Comparison of ENCODE assay signal across 8 cellular contexts in the genomic region with DNA sequence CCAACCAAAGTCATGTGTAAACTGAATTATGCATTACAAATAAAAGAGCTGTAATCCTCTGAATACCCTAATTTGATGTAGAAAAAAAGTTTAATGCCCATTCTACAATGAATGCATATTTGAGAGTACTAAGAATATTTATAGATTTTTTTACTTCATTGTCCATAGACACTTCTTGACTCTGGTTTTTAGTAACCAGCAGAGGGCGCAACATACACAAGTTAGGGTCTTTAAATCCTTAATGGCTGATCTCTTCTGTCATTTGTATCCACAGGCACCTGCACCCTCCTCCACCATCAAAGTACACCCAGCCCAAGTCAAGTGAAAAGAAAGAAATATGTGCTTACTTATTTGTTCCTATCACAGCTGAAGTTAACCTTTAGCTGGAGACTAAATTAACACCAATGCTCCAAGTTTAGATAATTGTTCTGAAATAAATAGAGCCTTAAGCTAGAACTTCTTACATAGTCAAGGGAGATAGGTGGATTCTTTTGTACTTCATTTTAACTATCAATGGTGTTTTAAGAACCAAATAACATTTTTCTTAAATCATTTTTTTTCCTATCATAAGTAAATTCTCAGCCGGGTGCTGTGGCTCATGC.
DNase-seq lines count a peak whose midpoint lies in the region; ATAC-seq and TF ChIP-seq lines count a peak whose summit lies in the region.

No MANE protein-coding gene starts in this region.

- TF ChIP-seq EP300 in sigmoid colon (IDR thresholded peaks at IDR 0.05) = no peak

- TF ChIP-seq POLR2A in heart left ventricle (IDR thresholded peaks at IDR 0.05) (no peak), sigmoid colon (IDR thresholded peaks at IDR 0.05) (no peak)

- peak; percentile 3 for DNase-seq in ELF-1 (ENCODE audit: low read depth, low spot score)
- DNase-seq in GM23248 = peak; percentile 76
- peak; percentile 63 to 80 for DNase-seq in Kasumi-1 (lab: John Stamatoyannopoulos, UW)
- peak; percentile 71 for DNase-seq in SIG-M5 treated with dmso at 0.1 percent for 504 hours (lab: John Stamatoyannopoulos, UW; ENCODE audit: unreplicated experiment)
- DNase-seq in activated naive CD4-positive, alpha-beta T cell treated with anti-CD3 and anti-CD28 coated beads, Interleukin-2, amount 50 U/mL, for 16 hours = peak; percentile 46
- peak in 4 of 5 donors; percentile 31 to 54 (median 46) for DNase-seq in heart left ventricle
- DNase-seq in sigmoid colon = peak; percentile 68
- no peak for DNase-seq in mesenteric fat pad (ENCODE audit: low spot score)

- H3K36me3 ChIP-seq in GM23248 (ENCODE audit: low read depth) (no peaks in the 10 kb centered on the region), heart left ventricle (no peaks in the 10 kb centered on the region), sigmoid colon (no peaks in the 10 kb centered on the region)

- H3K27me3 ChIP-seq in GM23248 (replicated peaks; ENCODE audit: insufficient read depth) = no peaks in the 10 kb centered on the region
- no peaks in the 10 kb centered on the region for H3K27me3 ChIP-seq in heart left ventricle
- H3K27me3 ChIP-seq in sigmoid colon = no peaks in the 10 kb centered on the region

- intact Hi-C loops in heart left ventricle (cut with DNase I) (loop anchor here (1.0 to 10.0 kb wide), 11 partner anchors 738 to 936 kb away; no protein-coding TSS in a partner anchor), sigmoid colon (cut with DNase I) (loop anchor here (1.0 to 10.0 kb wide), 4 partner anchors 234 to 786 kb away; no protein-coding TSS in a partner anchor)

- H3K4me2 ChIP-seq in GM23248 (ENCODE audit: unreplicated experiment) = no peak overlapping the region

- H3K9me3 ChIP-seq in GM23248 (ENCODE audit: low read depth) (no peaks in the 10 kb centered on the region), heart left ventricle (peaks cover 0 to 12% (median 0%) of the 10 kb centered on the region in 12 donors), sigmoid colon (no peaks in the 10 kb centered on the region)

- H3K4me3 ChIP-seq in GM23248 (no peak overlapping the region), heart left ventricle (no peak overlapping the region), sigmoid colon (no peak overlapping the region)

- no peaks in the 10 kb centered on the region for H3K9me2 ChIP-seq in GM23248 (ENCODE audit: insufficient read depth)

- no peaks in the 10 kb centered on the region for H3F3A ChIP-seq in GM23248 (ENCODE audit: insufficient read depth)

- H4K20me1 ChIP-seq in GM23248 (ENCODE audit: insufficient read depth) = no peaks in the 10 kb centered on the region

- peak in 3 of 4 donors; percentile 45 to 78 (median 73) for ATAC-seq in heart left ventricle

- H3K27ac ChIP-seq in GM23248 (no peak overlapping the region), heart left ventricle (no peak overlapping the region), sigmoid colon (no peak overlapping the region)

- peak; percentile 43 to 83 (median 71) for TF ChIP-seq CTCF in heart left ventricle (IDR thresholded peaks at IDR 0.05)
- peak; percentile 27 to 67 (median 44) for TF ChIP-seq CTCF in sigmoid colon (IDR thresholded peaks at IDR 0.05)

- no peaks in the 10 kb centered on the region for H3K79me2 ChIP-seq in GM23248 (ENCODE audit: insufficient read depth)

- no peak overlapping the region for H2AFZ ChIP-seq in GM23248

- in situ Hi-C loops in GM23248 (cut with MboI) = loop anchor here (10.0 to 25.0 kb wide), 3 partner anchors 237 to 736 kb away; no protein-coding TSS in a partner anchor

- no peak overlapping the region for H3K9ac ChIP-seq in GM23248

- H3K4me1 ChIP-seq in GM23248 (ENCODE audit: insufficient read depth) (no peaks in the 10 kb centered on the region), heart left ventricle (peaks cover 0 to 10% (median 0%) of the 10 kb centered on the region in 12 donors), sigmoid colon (no peaks in the 10 kb centered on the region)

- 46 to 50% methylated on average over 2 of the region's 2 CpGs for WGBS in GM23248 (ENCODE audit: low coverage in 1 of 2, low lambda C conversion rate in 2 of 2, missing lambda C conversion rate in 2 of 2), 2 experiments
- 45 to 51% (median 47%) methylated on average over 2 of the region's 2 CpGs for WGBS in heart left ventricle, 4 donors
- 50% methylated on average over 2 of the region's 2 CpGs for WGBS in sigmoid colon, 2 donors
